In genomic region chr1:155561812-155562580, GRCh38 we compare ENCODE assay signal across 8 cellular contexts. TPM values are rescaled to one million over a fixed set of nuclear protein-coding genes. Genes with fewer than 3 reads are reported as not detected.
DNase-seq lines count a peak whose midpoint lies in the region; ATAC-seq and TF ChIP-seq lines count a peak whose summit lies in the region.
"Not testable (repeated sequence)": the region's sequence is repeated elsewhere in the genome, so short reads cannot be mapped to it uniquely, and the experiment has no call there.

No MANE protein-coding gene starts in this region.

- peaks cover 51% of the 10 kb centered on the region for H3K4me1 Mint-ChIP-seq in activated T-cell treated with anti-CD3 and anti-CD28 coated beads, Interleukin-2, amount 50 U/mL, for 24 hours (ENCODE audit: low read depth)
- peaks cover 23 to 40% of the 10 kb centered on the region in 2 donors for H3K4me1 Mint-ChIP-seq in effector memory CD8-positive, alpha-beta T cell (ENCODE audit: low read depth in 2 of 2)

- not testable (repeated sequence) for H3K9me3 Mint-ChIP-seq in activated T-cell treated with anti-CD3 and anti-CD28 coated beads, Interleukin-2, amount 50 U/mL, for 24 hours; effector memory CD8-positive, alpha-beta T cell

- H3K36me3 Mint-ChIP-seq in activated T-cell treated with anti-CD3 and anti-CD28 coated beads, Interleukin-2, amount 50 U/mL, for 24 hours (ENCODE audit: low read depth), result peaks cover 57% of the 10 kb centered on the region
- peaks cover 42% of the 10 kb centered on the region for H3K36me3 Mint-ChIP-seq in effector memory CD8-positive, alpha-beta T cell (ENCODE audit: insufficient read depth)

- not testable (repeated sequence) for H3K9me3 ChIP-seq in lung (ENCODE audit: control insufficient read depth in 2 of 2, insufficient read depth in 1 of 2, low read length in 1 of 2)

- not testable (repeated sequence) for H3K27me3 ChIP-seq in lung (ENCODE audit: control insufficient read depth, insufficient read depth)

- H3K27ac Mint-ChIP-seq in activated T-cell treated with anti-CD3 and anti-CD28 coated beads, Interleukin-2, amount 50 U/mL, for 24 hours, result peak overlapping the region; percentile 99
- peak overlapping the region; percentile 98 to 99 for H3K27ac Mint-ChIP-seq in effector memory CD8-positive, alpha-beta T cell

- TF ChIP-seq CTCF in AG04449 (IDR thresholded peaks at IDR 0.05; ENCODE audit: insufficient read depth, low read length, missing control alignments); lung (IDR thresholded peaks at IDR 0.05; ENCODE audit: control extremely low read depth, extremely low read depth): not testable (repeated sequence)

- H3K27ac ChIP-seq in lung (ENCODE audit: low read depth in 1 of 2, low read length in 1 of 2), result peak overlapping the region; percentile 83 to 99

- POLR2A ChIA-PET in AG04449 (lab: Yijun Ruan, JAX), result interaction anchor here (1.8 kb wide), 1 partner anchor 240 kb away, joined by 5 read pairs; no protein-coding TSS in a partner anchor

- peaks cover 1 to 16% of the 10 kb centered on the region in 2 donors for H3K4me1 ChIP-seq in lung (ENCODE audit: control insufficient read depth in 2 of 2, insufficient read depth in 2 of 2, low read length in 2 of 2)

- CTCF ChIA-PET in AG04449 (lab: Yijun Ruan, JAX), result not testable (repeated sequence)

- H3K27me3 Mint-ChIP-seq in activated T-cell treated with anti-CD3 and anti-CD28 coated beads, Interleukin-2, amount 50 U/mL, for 24 hours; effector memory CD8-positive, alpha-beta T cell: not testable (repeated sequence)

- peak overlapping the region; percentile 99 for H3K4me3 Mint-ChIP-seq in activated T-cell treated with anti-CD3 and anti-CD28 coated beads, Interleukin-2, amount 50 U/mL, for 24 hours
- H3K4me3 Mint-ChIP-seq in effector memory CD8-positive, alpha-beta T cell, result peak overlapping the region; percentile 99

- 0 to 1% methylated on average over 20 to 40 of the region's 54 CpGs for WGBS in lung, 2 donors

- DNase-seq in AG04449 (ENCODE audit: low read depth, low spot score), result not testable (repeated sequence)
- peak; percentile 79 for DNase-seq in activated T-cell treated with anti-CD3 and anti-CD28 coated beads, Interleukin-2, amount 50 U/mL, for 24 hours
- DNase-seq in effector memory CD8-positive, alpha-beta T cell, result peak; percentile 53 to 59 (median 55)
- peak; percentile 39 for DNase-seq in lung (ENCODE audit: low spot score)
- peak; percentile 50 to 51 for DNase-seq in stimulated activated CD4-positive, alpha-beta T cell treated with anti-CD3 and anti-CD28 coated beads, Interleukin-1b, Interleukin-23, amount 100 ng/mL, for 4 hours (ENCODE audit: low read depth in 2 of 2)

- not testable (repeated sequence) for H3K36me3 ChIP-seq in lung (ENCODE audit: control insufficient read depth in 2 of 2, insufficient read depth in 2 of 2, low read length in 2 of 2)

- H3K4me3 ChIP-seq in AG04449 (ENCODE audit: low read depth, low read length) (peak overlapping the region; percentile 91), lung (peak overlapping the region; percentile 98)

- peak; percentile 33 for ATAC-seq in GM19328 (IDR thresholded peaks at IDR 0.05; ENCODE audit: unreplicated experiment)
- ATAC-seq in HG03354 (IDR thresholded peaks at IDR 0.05; ENCODE audit: poor library complexity, severe bottlenecking, unreplicated experiment), result peak; percentile 35
- peak; percentile 41 for ATAC-seq in effector memory CD8-positive, alpha-beta T cell (replicated peaks)
- peak; percentile 10 for ATAC-seq in lung (ENCODE audit: insufficient read depth, low FRiP score)

TF ChIP-seq in PFSK-1, 5 proteins besides CTCF, POLR2A, EP300 and RAD21:
- 0 out of 2 replicates have a peak, but pooled peaks have one; percentile 27 for TF ChIP-seq TAF1 (IDR thresholded peaks at IDR 0.05; ENCODE audit: borderline replicate concordance, insufficient read depth, low read length)

RNA-seq across cellular contexts. Expression of gene ASH1L, which starts 0.6 kb away (rescaled TPM):
- 13.8 TPM for polyA plus RNA-seq in PFSK-1 (2012; ENCODE audit: insufficient read length, low read depth)
- total RNA-seq in lung, result 10 to 100 TPM; 46.1 to 92.5 TPM
- 1 to 10 TPM; 8.1 to 8.9 TPM for polyA plus RNA-seq in lung

RNA-seq across cellular contexts. Expression of gene MSTO1, which starts 48.0 kb away (rescaled TPM):
- 91.2 TPM for polyA plus RNA-seq in PFSK-1 (2012; ENCODE audit: insufficient read length, low read depth)
- total RNA-seq in lung, result 10 to 100 TPM; 22.1 to 51.5 TPM
- polyA plus RNA-seq in lung, result 10 to 100 TPM; 28.8 to 33.6 TPM
